ENCODE assay signal across 17 cellular contexts in the genomic region with DNA sequence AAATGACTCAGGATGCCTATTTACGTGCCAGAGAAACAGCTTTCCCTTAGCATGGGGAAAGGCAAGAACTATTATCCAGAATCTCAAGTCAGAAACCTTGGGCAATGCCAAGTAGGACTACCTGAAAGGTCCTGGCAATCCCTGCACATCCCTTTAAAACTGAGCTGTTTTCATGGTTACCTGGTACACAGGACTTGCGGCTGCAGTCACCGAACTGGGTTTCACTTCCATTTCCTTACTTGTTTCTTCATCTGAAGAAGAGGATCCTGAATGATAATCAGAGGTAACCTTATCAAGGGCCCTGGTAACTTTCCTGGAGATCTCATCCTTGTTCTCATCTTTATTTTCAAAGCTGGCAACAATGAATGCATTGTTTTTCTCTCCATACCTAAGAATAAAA. TPM values are rescaled to one million over a fixed set of nuclear protein-coding genes. Genes with fewer than 3 reads are reported as not detected.
DNase-seq lines count a peak whose midpoint lies in the region; ATAC-seq lines count a peak whose summit lies in the region.
"Had no signal": no experiment of that assay in that cellular context is flagged by ENCODE, and none has a peak within 500 bp of the region (broad histone marks: within the 10 kb centered on the region; RNA-seq: fewer than 3 reads in every experiment).

No MANE protein-coding gene starts in this region.

- H3K4me1 Mint-ChIP-seq in activated T-helper 2 cell treated with anti-CD3 and anti-CD28 coated beads, Interferon-gamma antibody, Interleukin-2, Interleukin-4, amounts not matched to agents 10 μg/mL and 5 μg/mL and 100 μg/mL, durations not matched to agents 14 hours and 24 hours and 36 hours (ENCODE audit: low read depth): peaks cover 34% of the 10 kb centered on the region
- peaks cover 17 to 34% (median 24%) of the 10 kb centered on the region in 3 donors for H3K4me1 Mint-ChIP-seq in CD8-positive, alpha-beta memory T cell

- no peak overlapping the region for H3K4me3 Mint-ChIP-seq in activated T-helper 2 cell treated with anti-CD3 and anti-CD28 coated beads, Interferon-gamma antibody, Interleukin-2, Interleukin-4, amounts not matched to agents 10 μg/mL and 5 μg/mL and 100 μg/mL, durations not matched to agents 14 hours and 24 hours and 36 hours (ENCODE audit: low read depth)
- H3K4me3 Mint-ChIP-seq in CD8-positive, alpha-beta memory T cell: peak overlapping the region in 2 of 7 donors; percentile 8 to 20
- H3K4me3 Mint-ChIP-seq: activated B cell treated with CpG ODN at 0.5 μM for 24 hours; activated naive CD4-positive, alpha-beta T cell treated with anti-CD3 and anti-CD28 coated beads, Interleukin-2, amount 50 U/mL, for 24 hours; nephron progenitor cell; stimulated activated effector memory CD8-positive, alpha-beta T cell treated with anti-CD3 and anti-CD28 coated beads, Interleukin-12 subunit alpha, Interleukin-12 subunit beta, amount 100 ng/mL, for 72 hours had no signal

- H3K27ac Mint-ChIP-seq in activated T-helper 2 cell treated with anti-CD3 and anti-CD28 coated beads, Interferon-gamma antibody, Interleukin-2, Interleukin-4, amounts not matched to agents 10 μg/mL and 5 μg/mL and 100 μg/mL, durations not matched to agents 14 hours and 24 hours and 36 hours: no peak overlapping the region
- H3K27ac Mint-ChIP-seq in CD8-positive, alpha-beta memory T cell: peak overlapping the region in 2 of 8 donors; percentile 45 to 59
- H3K27ac Mint-ChIP-seq: activated B cell treated with CpG ODN at 0.5 μM for 24 hours; activated naive CD4-positive, alpha-beta T cell treated with anti-CD3 and anti-CD28 coated beads, Interleukin-2, amount 50 U/mL, for 24 hours; nephron progenitor cell; stimulated activated effector memory CD8-positive, alpha-beta T cell treated with anti-CD3 and anti-CD28 coated beads, Interleukin-12 subunit alpha, Interleukin-12 subunit beta, amount 100 ng/mL, for 72 hours had no signal

- intact Hi-C loops in activated T-helper 2 cell treated with anti-CD3 and anti-CD28 coated beads, Interferon-gamma antibody, Interleukin-2, Interleukin-4, amounts not matched to agents 10 μg/mL and 5 μg/mL and 100 μg/mL, durations not matched to agents 14 hours and 24 hours and 36 hours (cut with micrococcal nuclease): no loop called here

- H3K27me3 ChIP-seq in CD8-positive, alpha-beta memory T cell (ENCODE audit: insufficient read depth, low read length, poor library complexity, severe bottlenecking): no peaks in the 10 kb centered on the region
- H3K27me3 ChIP-seq: colonic mucosa had no signal

- H3K9me3 Mint-ChIP-seq in activated T-helper 2 cell treated with anti-CD3 and anti-CD28 coated beads, Interferon-gamma antibody, Interleukin-2, Interleukin-4, amounts not matched to agents 10 μg/mL and 5 μg/mL and 100 μg/mL, durations not matched to agents 14 hours and 24 hours and 36 hours: no peaks in the 10 kb centered on the region
- no peaks in the 10 kb centered on the region for H3K9me3 Mint-ChIP-seq in CD8-positive, alpha-beta memory T cell
- H3K9me3 Mint-ChIP-seq: activated B cell treated with CpG ODN at 0.5 μM for 24 hours; activated naive CD4-positive, alpha-beta T cell treated with anti-CD3 and anti-CD28 coated beads, Interleukin-2, amount 50 U/mL, for 24 hours; nephron progenitor cell; stimulated activated effector memory CD8-positive, alpha-beta T cell treated with anti-CD3 and anti-CD28 coated beads, Interleukin-12 subunit alpha, Interleukin-12 subunit beta, amount 100 ng/mL, for 72 hours had no signal

- H3K4me1 ChIP-seq in CD8-positive, alpha-beta memory T cell (ENCODE audit: insufficient read depth, low read length): no peaks in the 10 kb centered on the region
- H3K4me1 ChIP-seq: colonic mucosa had no signal

- CTCF ChIA-PET in CD8-positive, alpha-beta memory T cell (lab: Charles Lee): interaction anchor here (1.6 kb wide), 1 partner anchor 12 kb away, joined by 6 read pairs; no protein-coding TSS in a partner anchor

- ATAC-seq in GM18508 (IDR thresholded peaks at IDR 0.05; ENCODE audit: insufficient read depth, unreplicated experiment) (peak; percentile 68), GM19438 (IDR thresholded peaks at IDR 0.05; ENCODE audit: low read depth, unreplicated experiment) (peak; percentile 81), HG02798 (IDR thresholded peaks at IDR 0.05; ENCODE audit: poor library complexity, unreplicated experiment) (peak; percentile 81), HG03558 (IDR thresholded peaks at IDR 0.05; ENCODE audit: extremely low read depth, unreplicated experiment) (peak; percentile 44)
- ATAC-seq: stimulated activated effector memory CD8-positive, alpha-beta T cell treated with anti-CD3 and anti-CD28 coated beads, Interleukin-12 subunit alpha, Interleukin-12 subunit beta, amount 100 ng/mL, for 72 hours had no signal

- no peaks in the 10 kb centered on the region for H3K9me3 ChIP-seq in CD8-positive, alpha-beta memory T cell (ENCODE audit: low read length)
- H3K9me3 ChIP-seq: colonic mucosa had no signal

- no peak overlapping the region for H3K27ac ChIP-seq in CD8-positive, alpha-beta memory T cell (ENCODE audit: low read depth, low read length)
- H3K27ac ChIP-seq: colonic mucosa had no signal

- DNase-seq in activated T-helper 2 cell treated with anti-CD3 and anti-CD28 coated beads, Interferon-gamma antibody, Interleukin-2, Interleukin-4, amounts not matched to agents 10 μg/mL and 5 μg/mL and 100 μg/mL, durations not matched to agents 14 hours and 24 hours and 36 hours (ENCODE audit: low spot score): no peak
- DNase-seq in NCI-H748 treated with DMSO at 0.1 percent for 48 hours (lab: John Stamatoyannopoulos, UW): no peak
- DNase-seq in CD8-positive, alpha-beta memory T cell: no peak
- DNase-seq in activated effector memory CD4-positive, alpha-beta T cell treated with anti-CD3 and anti-CD28 coated beads, Interleukin-2, amount 50 U/mL, for 16 hours: no peak
- DNase-seq: activated B cell treated with CpG ODN at 0.5 μM for 24 hours; Calu3; colonic mucosa; IMR-90; NCI-H2081; nephron progenitor cell; stimulated activated CD4-positive, alpha-beta T cell treated with anti-CD3 and anti-CD28 coated beads, Interleukin-15, amount 100 ng/mL, for 24 hours had no signal

- peaks cover 7% of the 10 kb centered on the region for H3K36me3 ChIP-seq in CD8-positive, alpha-beta memory T cell (ENCODE audit: insufficient read depth, low read length)
- H3K36me3 ChIP-seq: colonic mucosa had no signal

- no peaks in the 10 kb centered on the region for H3K27me3 Mint-ChIP-seq in activated T-helper 2 cell treated with anti-CD3 and anti-CD28 coated beads, Interferon-gamma antibody, Interleukin-2, Interleukin-4, amounts not matched to agents 10 μg/mL and 5 μg/mL and 100 μg/mL, durations not matched to agents 14 hours and 24 hours and 36 hours (ENCODE audit: low read depth)
- no peaks in the 10 kb centered on the region for H3K27me3 Mint-ChIP-seq in CD8-positive, alpha-beta memory T cell
- H3K27me3 Mint-ChIP-seq: activated B cell treated with CpG ODN at 0.5 μM for 24 hours; activated naive CD4-positive, alpha-beta T cell treated with anti-CD3 and anti-CD28 coated beads, Interleukin-2, amount 50 U/mL, for 24 hours had no signal

- no peak overlapping the region for H3K4me3 ChIP-seq in CD8-positive, alpha-beta memory T cell (ENCODE audit: low read length)
- H3K4me3 ChIP-seq: colonic mucosa had no signal

- POLR2A ChIA-PET in CD8-positive, alpha-beta memory T cell (lab: Charles Lee): no interaction called here

- H3K36me3 Mint-ChIP-seq in activated T-helper 2 cell treated with anti-CD3 and anti-CD28 coated beads, Interferon-gamma antibody, Interleukin-2, Interleukin-4, amounts not matched to agents 10 μg/mL and 5 μg/mL and 100 μg/mL, durations not matched to agents 14 hours and 24 hours and 36 hours (ENCODE audit: low read depth): peaks cover 73% of the 10 kb centered on the region
- H3K36me3 Mint-ChIP-seq in CD8-positive, alpha-beta memory T cell: peaks cover 7 to 76% (median 24%) of the 10 kb centered on the region in 3 donors

RNA-seq across cellular contexts. Expression of a gene that starts 14.3 kb away (rescaled TPM):
- 58.3 and 58.9 TPM in 2 replicates for total RNA-seq in activated T-helper 2 cell treated with anti-CD3 and anti-CD28 coated beads, Interferon-gamma antibody, Interleukin-2, Interleukin-4, amounts not matched to agents 10 μg/mL and 5 μg/mL and 100 μg/mL, durations not matched to agents 14 hours and 24 hours and 36 hours
- 10 to 100 TPM; 43.1 to 45.7 TPM for total RNA-seq in CD8-positive, alpha-beta memory T cell
- 11.5 TPM for polyA plus RNA-seq in CD8-positive, alpha-beta memory T cell
